8 cellular contexts compared by ENCODE assay signal in genomic region chrX:18984381-18985185, GRCh38. TPM values are rescaled to one million over a fixed set of nuclear protein-coding genes. Genes with fewer than 3 reads are reported as not detected.
DNase-seq lines count a peak whose midpoint lies in the region; ATAC-seq and TF ChIP-seq lines count a peak whose summit lies in the region.

No MANE protein-coding gene starts in this region.

- H3K4me3 ChIP-seq in NB4 (ENCODE audit: low read depth, low read length) (peak overlapping the region; percentile 91), osteoblast (ENCODE audit: insufficient read depth, low read length) (peak overlapping the region; percentile 79), thyroid gland (replicated peaks in 1 of 3) (peak overlapping the region in 2 of 3 donors; percentile 49 to 58)

- in situ Hi-C loops in SK-MEL-5 (cut with HindIII; ENCODE audit: low pct_unique_long_range_greater_than_20kb, low sequenced_read_pairs): no loop called here

- DNase-seq in GM10266 (ENCODE audit: extremely low spot score) (peak; percentile 87), NB4 (ENCODE audit: low read depth) (peak; percentile 86), SK-MEL-5 (ENCODE audit: low read depth, low spot score) (peak; percentile 81), globus pallidus (ENCODE audit: low spot score) (peak; percentile 76), osteoblast (ENCODE audit: insufficient read length, low spot score, missing footprints) (peak; percentile 91), thyroid gland (peak; percentile 85 to 87)
- DNase-seq in activated naive CD4-positive, alpha-beta T cell treated with anti-CD3 and anti-CD28 coated beads, Interleukin-2, amount 50 U/mL, for 16 hours: peak; percentile 84

- peak overlapping the region; percentile 54 for H3K27ac ChIP-seq in osteoblast (ENCODE audit: low read depth, low read length)
- peak overlapping the region; percentile 83 to 92 (median 85) for H3K27ac ChIP-seq in thyroid gland

- intact Hi-C loops in thyroid gland (cut with DNase I): no loop called here

- H4K20me1 ChIP-seq in osteoblast (ENCODE audit: insufficient read depth, low read length): no peaks in the 10 kb centered on the region

- peak; percentile 84 for ATAC-seq in HG02571 (IDR thresholded peaks at IDR 0.05; ENCODE audit: unreplicated experiment)

- no peak for TF ChIP-seq CTCF in GM10266 (IDR thresholded peaks at IDR 0.05; ENCODE audit: control insufficient read depth, insufficient read depth, low read depth, missing control alignments)
- peak; percentile 10 for TF ChIP-seq CTCF in NB4 (IDR thresholded peaks at IDR 0.05; ENCODE audit: low read depth, low read length)
- TF ChIP-seq CTCF in osteoblast (IDR thresholded peaks at IDR 0.05; ENCODE audit: extremely low read depth, low read depth, low read length): peak; percentile 22
- TF ChIP-seq CTCF in thyroid gland (IDR thresholded peaks at IDR 0.05): peak in 5 of 6 experiments; percentile 18 to 62 (median 52)

- H3K4me1 ChIP-seq in osteoblast (ENCODE audit: insufficient read depth, low read length) (peaks cover 9% of the 10 kb centered on the region), thyroid gland (peaks cover 0 to 10% of the 10 kb centered on the region in 2 donors)

- H3K4me2 ChIP-seq in osteoblast (ENCODE audit: insufficient read depth, low read length): peak overlapping the region; percentile 84

- H2AFZ ChIP-seq in osteoblast (ENCODE audit: low read length): peak overlapping the region; percentile 88

- H3K27me3 ChIP-seq in osteoblast (ENCODE audit: insufficient read depth, low read length) (no peaks in the 10 kb centered on the region), thyroid gland (no peaks in the 10 kb centered on the region)

- 0% methylated on average over 1 of the region's 71 CpGs; no CpG with 5 or more reads in 1 of the 2 donors for WGBS in thyroid gland, 2 donors

- no peaks in the 10 kb centered on the region for H3K9me3 ChIP-seq in osteoblast (ENCODE audit: low read depth, low read length)
- no peaks in the 10 kb centered on the region for H3K9me3 ChIP-seq in thyroid gland

- TF ChIP-seq POLR2A in NB4 (IDR thresholded peaks at IDR 0.05; ENCODE audit: extremely low read depth, insufficient read length): peak; percentile 76
- TF ChIP-seq POLR2A in thyroid gland (IDR thresholded peaks at IDR 0.05): peak in 1 of 2 donors; percentile 38

- H3K36me3 ChIP-seq in osteoblast (ENCODE audit: insufficient read depth, low read length): no peaks in the 10 kb centered on the region
- no peaks in the 10 kb centered on the region for H3K36me3 ChIP-seq in thyroid gland

- peaks cover 22% of the 10 kb centered on the region for H3K79me2 ChIP-seq in osteoblast (ENCODE audit: insufficient read depth, low read length)

RNA-seq across cellular contexts. Expression of gene PHKA2, which starts 0.7 kb away (rescaled TPM):
- total RNA-seq in SK-MEL-5 (2014; rRNA removed; shearing (Covaris generic)): 4.3 and 4.5 TPM in 2 replicates
- 6.6 and 9.4 TPM in 2 replicates for polyA plus RNA-seq in SK-MEL-5 (2015; cell fraction: cytosol; rRNA removed)
- polyA plus RNA-seq in SK-MEL-5 (2015; cell fraction: nucleus; rRNA removed): 178 and 246 TPM in 2 replicates
- total RNA-seq in osteoblast: 10.9 and 13.8 TPM in 2 replicates
- total RNA-seq in thyroid gland: 10 to 100 TPM; 17.4 to 30.0 (median 20.2) TPM

Comparison
In these comparisons a context has a peak if more than half of its experiments do, and no peak if none do; other contexts are left out.
1. Peak in every context shown above with its lines: DNase-seq, ATAC-seq, H3K4me3 ChIP-seq and H3K27ac ChIP-seq.